28 cellular contexts compared by ENCODE assay signal in the genomic region with DNA sequence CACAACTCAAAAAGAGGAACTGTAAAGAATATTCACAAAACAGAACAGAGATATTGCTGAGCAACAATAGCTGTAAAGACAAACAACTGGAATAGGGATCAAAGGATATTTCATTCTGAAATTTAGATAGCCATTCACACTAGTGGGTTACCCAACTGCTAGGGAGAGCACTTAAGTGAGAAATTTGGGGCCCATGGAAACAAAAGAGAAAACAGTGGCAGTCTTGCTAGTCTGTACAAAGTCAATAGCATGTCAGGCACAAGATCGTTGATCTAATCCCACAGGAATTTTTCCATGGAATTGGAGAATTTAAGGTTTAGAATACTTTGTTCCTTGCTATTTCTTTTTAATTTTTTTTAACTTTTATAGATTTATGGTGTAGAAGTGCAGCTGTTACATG.
A peak's percentile ranks its signal among the peaks of the same experiment; 100 is the strongest.
DNase-seq lines count a peak whose midpoint lies in the region; ATAC-seq and TF ChIP-seq lines count a peak whose summit lies in the region.
"Had no signal": no experiment of that assay in that cellular context is flagged by ENCODE, and none has a peak within 500 bp of the region (broad histone marks: within the 10 kb centered on the region; RNA-seq: fewer than 3 reads in every experiment).

No MANE protein-coding gene starts in this region.

- H3K27ac ChIP-seq in IMR-90 (ENCODE audit: insufficient read depth, low read length), result no peak overlapping the region
- peak overlapping the region; percentile 6 for H3K27ac ChIP-seq in brain microvascular endothelial cell
- no peak overlapping the region for H3K27ac ChIP-seq in PC-9
- H3K27ac ChIP-seq: A549, C4-2B, dorsolateral prefrontal cortex, upper lobe of right lung had no signal

- intact Hi-C loops in IMR-90 (cut with micrococcal nuclease), result no loop called here
- intact Hi-C loops in PC-9 (cut with micrococcal nuclease; ENCODE audit: unreplicated experiment), result no loop called here

- ATAC-seq in IMR-90 (ENCODE audit: low read depth), result peak; percentile 17; the same call in 1 of the 2 replicates
- no peak for ATAC-seq in stimulated activated naive CD8-positive, alpha-beta T cell treated with anti-CD3 and anti-CD28 coated beads, Interleukin-15, Interleukin-2, amounts not matched to agents 100 U/mL and 50 U/mL, for 24 hours
- no peak for ATAC-seq in HG03378 (IDR thresholded peaks at IDR 0.05; ENCODE audit: unreplicated experiment)
- ATAC-seq: A549; activated T-cell treated with anti-CD3 and anti-CD28 coated beads, Interleukin-2, amount 50 U/mL, for 4 hours; left cardiac atrium; sciatic nerve; upper lobe of right lung had no signal

- in situ Hi-C loops in IMR-90 (cut with MboI; ENCODE audit: low sequenced_read_pairs) (no loop called here), brain microvascular endothelial cell (cut with HindIII; ENCODE audit: low pct_ligation_motif_present, low sequenced_read_pairs) (no loop called here)

- no peaks in the 10 kb centered on the region for H3K9me1 ChIP-seq in IMR-90 (ENCODE audit: insufficient read depth, low read length)

- no peaks in the 10 kb centered on the region for H3K4me1 ChIP-seq in IMR-90 (ENCODE audit: control insufficient read depth, insufficient read depth, low read length)
- no peaks in the 10 kb centered on the region for H3K4me1 ChIP-seq in PC-9 (replicated peaks; ENCODE audit: insufficient read depth)
- H3K4me1 ChIP-seq: A549, upper lobe of right lung had no signal

- H3K4me2 ChIP-seq in IMR-90 (ENCODE audit: low read depth, low read length) (no peak overlapping the region), PC-9 (no peak overlapping the region)
- H3K4me2 ChIP-seq: A549 had no signal

- no peak overlapping the region for H3K4me3 ChIP-seq in IMR-90 (ENCODE audit: insufficient read depth, low read depth, low read length)
- no peak overlapping the region for H3K4me3 ChIP-seq in brain microvascular endothelial cell (ENCODE audit: low read depth, low read length)
- H3K4me3 ChIP-seq in PC-9, result no peak overlapping the region
- H3K4me3 ChIP-seq: A549, dorsolateral prefrontal cortex, upper lobe of right lung had no signal

- no CpG with 5 or more reads among the region's 1 CpG for WGBS in IMR-90 (ENCODE audit: extremely low coverage in 2 of 2, insufficient read length in 1 of 2), 2 experiments

- no peak for TF ChIP-seq POLR2A in IMR-90 (IDR thresholded peaks at IDR 0.05; ENCODE audit: low read depth, low read length)

- no peak overlapping the region for H2AK9ac ChIP-seq in IMR-90 (replicated peaks; ENCODE audit: low read depth, low read length, poor library complexity)

- no peaks in the 10 kb centered on the region for H4K20me1 ChIP-seq in IMR-90 (ENCODE audit: insufficient read depth, low read length)
- H4K20me1 ChIP-seq in PC-9 (ENCODE audit: insufficient read depth), result no peaks in the 10 kb centered on the region

- no peaks in the 10 kb centered on the region for H3F3A ChIP-seq in PC-9 (ENCODE audit: insufficient read depth, low read depth)

- TF ChIP-seq CTCF in IMR-90 (conservative IDR thresholded peaks at IDR 0.05; ENCODE audit: low read depth, low read length), result no peak
- TF ChIP-seq CTCF in brain microvascular endothelial cell (IDR thresholded peaks at IDR 0.05; ENCODE audit: low read depth, low read length, missing control alignments), result no peak
- TF ChIP-seq CTCF in PC-9 (conservative IDR thresholded peaks at IDR 0.05), result no peak

- H3K36me3 ChIP-seq in IMR-90 (ENCODE audit: control insufficient read depth, insufficient read depth, low read length) (no peaks in the 10 kb centered on the region), brain microvascular endothelial cell (replicated peaks) (no peaks in the 10 kb centered on the region), PC-9 (ENCODE audit: low read depth) (no peaks in the 10 kb centered on the region)
- H3K36me3 ChIP-seq: upper lobe of right lung had no signal

- H3K18ac ChIP-seq in IMR-90 (ENCODE audit: low read depth, low read length), result no peak overlapping the region

- no peak overlapping the region for H3K23ac ChIP-seq in IMR-90 (ENCODE audit: low read depth, low read length)

- no peak overlapping the region for H4K91ac ChIP-seq in IMR-90 (ENCODE audit: insufficient read depth, low read depth, low read length)

- no peak overlapping the region for H2AK5ac ChIP-seq in IMR-90 (ENCODE audit: low read depth, low read length)

- H2BK120ac ChIP-seq in IMR-90 (ENCODE audit: low read depth, low read length), result no peak overlapping the region

- H3K4ac ChIP-seq in IMR-90 (ENCODE audit: low read depth, low read length), result no peak overlapping the region

- H4K8ac ChIP-seq in IMR-90 (ENCODE audit: low read depth in 2 of 2, low read length in 2 of 2), result no peak overlapping the region

- no peaks in the 10 kb centered on the region for H3K9me3 ChIP-seq in IMR-90 (ENCODE audit: control insufficient read depth, insufficient read depth, low read length)
- H3K9me3 ChIP-seq in PC-9 (ENCODE audit: insufficient read depth, low read depth), result no peaks in the 10 kb centered on the region
- H3K9me3 ChIP-seq: A549, upper lobe of right lung had no signal

- no peaks in the 10 kb centered on the region for H3K9me2 ChIP-seq in PC-9 (ENCODE audit: insufficient read depth)

- no peak overlapping the region for H3K56ac ChIP-seq in IMR-90 (ENCODE audit: extremely low read depth, insufficient read depth, low read length)

- BruUV-seq in IMR-90 (replicated peaks; lab: Mats Ljungman, UMichigan) (no TSS peak), PC-9 (replicated peaks; lab: Mats Ljungman, UMichigan) (no TSS peak)

- H2BK15ac ChIP-seq in IMR-90 (ENCODE audit: low read depth, low read length), result no peak overlapping the region

- H3K9ac ChIP-seq in IMR-90 (ENCODE audit: low read depth, low read length), result no peak overlapping the region

- H3K27me3 ChIP-seq in IMR-90 (ENCODE audit: control insufficient read depth, insufficient read depth, low read length) (no peaks in the 10 kb centered on the region), brain microvascular endothelial cell (replicated peaks) (no peaks in the 10 kb centered on the region), PC-9 (ENCODE audit: insufficient read depth, low read depth) (no peaks in the 10 kb centered on the region)
- H3K27me3 ChIP-seq: upper lobe of right lung had no signal

- no peak for TF ChIP-seq RAD21 in IMR-90 (IDR thresholded peaks at IDR 0.05; ENCODE audit: low read length)

- H3K79me2 ChIP-seq in PC-9 (ENCODE audit: low read depth), result no peaks in the 10 kb centered on the region

- peak; percentile 9 for DNase-seq in AG08395 (ENCODE audit: low spot score)
- peak; percentile 49 for DNase-seq in IMR-90
- peak; percentile 57 for DNase-seq in brain microvascular endothelial cell
- peak; percentile 49 for DNase-seq in iris pigment epithelial cell (ENCODE audit: low read depth)
- no peak for DNase-seq in hypothalamus (lab: John Stamatoyannopoulos, UW)
- no peak for DNase-seq in stimulated activated naive CD8-positive, alpha-beta T cell treated with anti-CD3 and anti-CD28 coated beads, Interleukin-15, Interleukin-2, amounts not matched to agents 100 U/mL and 50 U/mL, for 24 hours
- no peak for DNase-seq in PC-9
- DNase-seq: activated CD8-positive, alpha-beta memory T cell treated with anti-CD3 and anti-CD28 coated beads for 24 hours; activated naive CD4-positive, alpha-beta T cell treated with Interleukin-2 at 50 U/mL for 16 hours; activated T-cell treated with anti-CD3 and anti-CD28 coated beads, Interleukin-2, amount 50 U/mL, for 4 hours; amygdala; dorsolateral prefrontal cortex; Karpas-422; left cardiac atrium; naive B cell; NCI-H1048; NCI-H1930; nucleus accumbens; SHP77 treated with DMSO at 0.1 percent for 48 hours; stimulated activated CD4-positive, alpha-beta T cell treated with anti-CD3 and anti-CD28 coated beads, Interleukin-15, amount 100 ng/mL, for 24 hours; stimulated activated CD8-positive, alpha-beta memory T cell treated with anti-CD3 and anti-CD28 coated beads, Interleukin-4, amount 100 ng/mL, for 48 hours; substantia nigra; T-helper 1 cell; upper lobe of right lung had no signal

- H3K14ac ChIP-seq in IMR-90 (replicated peaks; ENCODE audit: low read depth, low read length), result no peak overlapping the region

- dilution Hi-C loops in IMR-90 (cut with HindIII; ENCODE audit: low sequenced_read_pairs, unreplicated experiment), result no loop called here

- POLR2A ChIA-PET in IMR-90 (lab: Charles Lee; ENCODE audit: unreplicated experiment), result no interaction called here
- POLR2A ChIA-PET in PC-9 (lab: Charles Lee; ENCODE audit: unreplicated experiment), result no interaction called here

- H3K79me1 ChIP-seq in IMR-90 (ENCODE audit: low read depth in 1 of 2, low read length in 2 of 2), result no peaks in the 10 kb centered on the region

- H2BK5ac ChIP-seq in IMR-90 (ENCODE audit: low read depth, low read length, poor library complexity, severe bottlenecking), result no peak overlapping the region

- H2AFZ ChIP-seq in IMR-90 (replicated peaks; ENCODE audit: low read length, poor library complexity), result no peak overlapping the region
- H2AFZ ChIP-seq in PC-9, result no peak overlapping the region

- no peak overlapping the region for H2BK20ac ChIP-seq in IMR-90 (ENCODE audit: low read depth, low read length)

- H4K5ac ChIP-seq in IMR-90 (ENCODE audit: low read depth, low read length), result no peak overlapping the region

- CTCF ChIA-PET in IMR-90 (lab: Yijun Ruan, JAX), result no interaction called here
- CTCF ChIA-PET in PC-9 (lab: Charles Lee), result no interaction called here

TF ChIP-seq in IMR-90, 13 proteins besides CTCF, POLR2A, EP300 and RAD21:
- TF ChIP-seq USF2 (IDR thresholded peaks at IDR 0.05; ENCODE audit: low read depth, low read length) (no peak), MAZ (IDR thresholded peaks at IDR 0.05; ENCODE audit: borderline replicate concordance, low read depth, low read length) (no peak), MXI1 (IDR thresholded peaks at IDR 0.05; ENCODE audit: borderline replicate concordance, low read depth, low read length) (no peak), RCOR1 (IDR thresholded peaks at IDR 0.05; ENCODE audit: insufficient replicate concordance, low read length) (no peak), CHD1 (IDR thresholded peaks at IDR 0.05; ENCODE audit: low read depth, low read length) (no peak)

Comparison
In these comparisons a context has a peak if more than half of its experiments do, and no peak if none do; other contexts are left out.
1. DNase-seq: peak in AG08395 (single experiment), IMR-90 (single experiment), brain microvascular endothelial cell (single experiment) and iris pigment epithelial cell (single experiment); none in hypothalamus (0 of 51), stimulated activated naive CD8-positive, alpha-beta T cell treated with anti-CD3 and anti-CD28 coated beads, Interleukin-15, Interleukin-2, amounts not matched to agents 100 U/mL and 50 U/mL, for 24 hours (single experiment) and PC-9 (0 of 2).